20 cellular contexts compared by ENCODE assay signal in the genomic region with DNA sequence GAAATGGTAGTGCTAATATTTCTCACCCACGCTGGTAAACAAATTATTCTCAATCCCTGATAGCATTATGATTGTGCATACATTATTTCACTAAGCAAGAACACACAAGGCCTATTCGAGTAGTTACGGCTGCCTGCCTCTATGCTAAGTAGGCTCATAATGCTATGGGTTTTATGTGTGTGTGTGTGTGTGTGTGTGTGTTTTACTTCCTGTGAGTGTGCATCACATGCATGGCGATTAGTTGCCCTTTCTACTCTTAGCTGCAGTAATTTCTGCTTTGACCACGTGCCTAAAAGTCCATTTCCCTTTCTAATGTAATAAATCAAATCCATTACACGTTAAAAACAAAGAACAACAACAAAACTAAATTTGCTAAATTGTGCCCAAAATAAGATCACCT.
"Had no signal": no experiment of that assay in that cellular context is flagged by ENCODE, and none has a peak within 500 bp of the region (broad histone marks: within the 10 kb centered on the region; RNA-seq: fewer than 3 reads in every experiment).

No MANE protein-coding gene starts in this region.

- H3K36me3 ChIP-seq: neutrophil, pancreas, right lobe of liver, stomach had no signal

- H3K4me3 ChIP-seq: pancreas, right lobe of liver, stomach, testis had no signal

- H3K27me3 Mint-ChIP-seq: activated CD4-positive, alpha-beta T cell treated with anti-CD3 and anti-CD28 coated beads for 36 hours; activated naive CD8-positive, alpha-beta T cell; type B pancreatic cell had no signal

- DNase-seq: activated CD4-positive, alpha-beta T cell treated with anti-CD3 and anti-CD28 coated beads for 36 hours; activated CD4-positive, alpha-beta T cell treated with anti-CD3 and anti-CD28 coated beads, Interleukin-2, amount 50 U/mL, for 48 hours; activated gamma-delta T cell treated with Interleukin-2 at 50 U/mL for 16 hours; activated T-cell treated with anti-CD3 and anti-CD28 coated beads for 4 hours; cerebellar nuclear complex; effector memory CD4-positive, alpha-beta T cell; foreskin fibroblast; natural killer cell; pancreas; right lobe of liver; small intestine; stimulated activated CD4-positive, alpha-beta T cell treated with anti-CD3 and anti-CD28 coated beads, Interleukin-4, amount 100 ng/mL, for 1 hour; stomach; testis had no signal

- H3K9me3 ChIP-seq: neutrophil, pancreas, right lobe of liver, stomach, testis had no signal

- H3K4me1 ChIP-seq: pancreas, right lobe of liver, testis had no signal

- H3K9me3 Mint-ChIP-seq: activated T-helper 1 cell treated with anti-CD3 and anti-CD28 coated beads, Interleukin-12 subunit alpha, Interleukin-12 subunit beta, Interleukin-2, Interleukin-4 antibody, amounts not matched to agents 30 ng/mL and 10 ng/mL and 1 ng/mL, durations not matched to agents 14 hours and 24 hours and 36 hours; natural killer cell; type B pancreatic cell had no signal

- FAIRE-seq: bronchial epithelial cell, endothelial cell of umbilical vein, pancreas, small intestine had no signal

- H3K4me1 Mint-ChIP-seq: activated CD4-positive, alpha-beta T cell treated with anti-CD3 and anti-CD28 coated beads for 36 hours had no signal

- H3K27ac ChIP-seq: neutrophil, pancreas, right lobe of liver, stomach, testis had no signal

- H3K27me3 ChIP-seq: neutrophil, pancreas, right lobe of liver, stomach, testis had no signal

- H3K4me3 Mint-ChIP-seq: activated CD4-positive, alpha-beta T cell treated with anti-CD3 and anti-CD28 coated beads for 36 hours; activated naive CD8-positive, alpha-beta T cell; activated T-helper 1 cell treated with anti-CD3 and anti-CD28 coated beads, Interleukin-12 subunit alpha, Interleukin-12 subunit beta, Interleukin-2, Interleukin-4 antibody, amounts not matched to agents 30 ng/mL and 10 ng/mL and 1 ng/mL, durations not matched to agents 14 hours and 24 hours and 36 hours; natural killer cell; type B pancreatic cell had no signal

- H3K27ac Mint-ChIP-seq: activated CD4-positive, alpha-beta T cell treated with anti-CD3 and anti-CD28 coated beads for 36 hours; activated naive CD8-positive, alpha-beta T cell; activated T-helper 1 cell treated with anti-CD3 and anti-CD28 coated beads, Interleukin-12 subunit alpha, Interleukin-12 subunit beta, Interleukin-2, Interleukin-4 antibody, amounts not matched to agents 30 ng/mL and 10 ng/mL and 1 ng/mL, durations not matched to agents 14 hours and 24 hours and 36 hours; type B pancreatic cell had no signal

- H3K36me3 Mint-ChIP-seq: natural killer cell, type B pancreatic cell had no signal

- ATAC-seq: activated CD4-positive, alpha-beta T cell treated with anti-CD3 and anti-CD28 coated beads for 36 hours; pancreas had no signal
